8 cellular contexts compared by ENCODE assay signal in genomic region chr19:36604656-36605100, GRCh38. TPM values are rescaled to one million over a fixed set of nuclear protein-coding genes. Genes with fewer than 3 reads are reported as not detected.
DNase-seq lines count a peak whose midpoint lies in the region; ATAC-seq and TF ChIP-seq lines count a peak whose summit lies in the region.

No MANE protein-coding gene starts in this region.

- 1% methylated on average over 21 of the region's 21 CpGs for WGBS in heart right ventricle, 2 donors

- H3K4me3 ChIP-seq in heart right ventricle (peak overlapping the region; percentile 66 to 89 (median 84)), upper lobe of right lung (peak overlapping the region; percentile 68)

- DNase-seq in NCI-H1417 (lab: John Stamatoyannopoulos, UW) (peak; percentile 56 to 58 (median 57)), NCI-H1417 treated with DMSO at 0.1 percent for 48 hours (lab: John Stamatoyannopoulos, UW) (no peak), SK-N-DZ (ENCODE audit: low spot score) (peak; percentile 57), heart right ventricle (peak; percentile 66 to 71), posterior cingulate gyrus (peak; percentile 52 to 96 (median 72)), upper lobe of right lung (peak; percentile 73)
- DNase-seq in activated naive CD4-positive, alpha-beta T cell treated with anti-CD3 and anti-CD28 coated beads, Interleukin-2, amount 50 U/mL, for 16 hours = peak; percentile 93

- ATAC-seq in HG03175 (IDR thresholded peaks at IDR 0.05; ENCODE audit: unreplicated experiment) (peak; percentile 84), heart right ventricle (peak; percentile 75 to 97 (median 94)), upper lobe of right lung (peak; percentile 90)

- H3K4me1 ChIP-seq in heart right ventricle (peaks cover 3 to 21% (median 11%) of the 10 kb centered on the region in 9 donors), upper lobe of right lung (no peaks in the 10 kb centered on the region)

- H3K9me3 ChIP-seq in heart right ventricle (peaks cover 0 to 48% (median 0%) of the 10 kb centered on the region in 11 donors), upper lobe of right lung (peaks cover 4% of the 10 kb centered on the region)

- peaks cover 0 to 23% (median 13%) of the 10 kb centered on the region in 9 donors for H3K36me3 ChIP-seq in heart right ventricle
- H3K36me3 ChIP-seq in upper lobe of right lung = no peaks in the 10 kb centered on the region

- no peaks in the 10 kb centered on the region for H3K27me3 ChIP-seq in heart right ventricle
- no peaks in the 10 kb centered on the region for H3K27me3 ChIP-seq in upper lobe of right lung

- peak overlapping the region; percentile 75 to 93 (median 89) for H3K27ac ChIP-seq in heart right ventricle
- peak overlapping the region; percentile 82 for H3K27ac ChIP-seq in upper lobe of right lung

- TF ChIP-seq CTCF in heart right ventricle (IDR thresholded peaks at IDR 0.05) = no peak
- no peak for TF ChIP-seq CTCF in upper lobe of right lung (IDR thresholded peaks at IDR 0.05)

- intact Hi-C loops in heart right ventricle (cut with DNase I) (loop anchor here in 1 of 10 donors (1.0 kb wide), 1 partner anchor 31 kb away; the partner anchor contains the start of gene ZNF529), posterior cingulate gyrus (cut with DNase I) (no loop called here), upper lobe of right lung (cut with DNase I) (no loop called here)

RNA-seq across cellular contexts. Expression of gene ZNF382, which starts 0.4 kb away (rescaled TPM):
- polyA plus RNA-seq in SK-N-DZ (2014; cell fraction: cytosol; rRNA removed) = 8.9 and 13.2 TPM in 2 replicates
- 17.4 and 22.7 TPM in 2 replicates for polyA plus RNA-seq in SK-N-DZ (2014; cell fraction: nucleus; rRNA removed)
- 10 to 100 TPM; 13.2 to 22.2 (median 17.8) TPM for total RNA-seq in heart right ventricle
- 1 to 10 TPM; 2.6 to 5.6 TPM for polyA plus RNA-seq in heart right ventricle
- total RNA-seq in upper lobe of right lung = 4.9 TPM

RNA-seq across cellular contexts. Expression of gene ZNF529, which starts 31.6 kb away (rescaled TPM):
- 24.1 and 26.4 TPM in 2 replicates for polyA plus RNA-seq in SK-N-DZ (2014; cell fraction: cytosol; rRNA removed)
- 21.7 and 26.0 TPM in 2 replicates for polyA plus RNA-seq in SK-N-DZ (2014; cell fraction: nucleus; rRNA removed)
- total RNA-seq in heart right ventricle (10 to 100 TPM; 10.7 to 18.4 (median 15.4) TPM), upper lobe of right lung (8.4 TPM)
- polyA plus RNA-seq in heart right ventricle = 10 to 100 TPM in 1 of 2 donors, 1 to 10 TPM in 1; 3.4 to 14.0 TPM
